In genomic region chr1:244322791-244323521, GRCh38 we compare ENCODE assay signal across 8 cellular contexts.
DNase-seq lines count a peak whose midpoint lies in the region; ATAC-seq, FAIRE-seq and TF ChIP-seq lines count a peak whose summit lies in the region.

No MANE protein-coding gene starts in this region.

- H3K27ac ChIP-seq in thyroid gland: peak overlapping the region; percentile 83 to 99 (median 84)

- no peaks in the 10 kb centered on the region for H3K9me3 ChIP-seq in thyroid gland

- H3K4me3 ChIP-seq in bronchial epithelial cell (ENCODE audit: low read depth, low read length) (peak overlapping the region; percentile 17), thyroid gland (replicated peaks in 1 of 3) (no peak overlapping the region)

- H3K27me3 ChIP-seq in bronchial epithelial cell (ENCODE audit: control insufficient read depth, insufficient read depth, low read length): no peaks in the 10 kb centered on the region
- no peaks in the 10 kb centered on the region for H3K27me3 ChIP-seq in thyroid gland

- H3K36me3 ChIP-seq in bronchial epithelial cell (ENCODE audit: control insufficient read depth, insufficient read depth, low read length): no peaks in the 10 kb centered on the region
- no peaks in the 10 kb centered on the region for H3K36me3 ChIP-seq in thyroid gland

- peak in 1 of 2 donors; percentile 68 for TF ChIP-seq POLR2A in thyroid gland (IDR thresholded peaks at IDR 0.05)
- no peak for TF ChIP-seq POLR2A in GM18505 (IDR thresholded peaks at IDR 0.05; ENCODE audit: borderline replicate concordance, extremely low read depth, insufficient read depth, insufficient read length)

- H3K4me1 ChIP-seq in thyroid gland: peaks cover 21 to 24% of the 10 kb centered on the region in 2 donors

- intact Hi-C loops in thyroid gland (cut with DNase I): no loop called here

- FAIRE-seq in bronchial epithelial cell (lab: Jason Lieb, UNC): no peak

- ATAC-seq in GM18505 (IDR thresholded peaks at IDR 0.05; ENCODE audit: unreplicated experiment): no peak

- TF ChIP-seq CTCF in bronchial epithelial cell (IDR thresholded peaks at IDR 0.05; ENCODE audit: insufficient read depth, low read length, severe bottlenecking) (no peak), thyroid gland (IDR thresholded peaks at IDR 0.05) (no peak)

- DNase-seq in NCI-H446 treated with DMSO at 0.1 percent for 48 hours (lab: John Stamatoyannopoulos, UW): peak; percentile 4
- no peak for DNase-seq in NCI-H446 (lab: John Stamatoyannopoulos, UW)
- DNase-seq in OCI-M1 (lab: John Stamatoyannopoulos, UW): peak; percentile 83
- DNase-seq in bronchial epithelial cell (ENCODE audit: low read depth): peak; percentile 98
- DNase-seq in kidney tubule cell (ENCODE audit: low spot score): peak; percentile 95
- DNase-seq in thyroid gland: peak; percentile 62 to 71
- no peak for DNase-seq in cortex of kidney (lab: John Stamatoyannopoulos, UW)

- 16 to 27% methylated on average over 6 of the region's 6 CpGs for WGBS in thyroid gland, 2 donors

Comparison
In these comparisons a context has a peak if more than half of its experiments do, and no peak if none do; other contexts are left out.
1. DNase-seq: peak in NCI-H446 treated with DMSO at 0.1 percent for 48 hours (single experiment), OCI-M1 (single experiment), bronchial epithelial cell (single experiment), kidney tubule cell (single experiment) and thyroid gland (2 of 2); none in NCI-H446 (0 of 2) and cortex of kidney (single experiment).